Comparison of ENCODE assay signal across 25 cellular contexts in the genomic region with DNA sequence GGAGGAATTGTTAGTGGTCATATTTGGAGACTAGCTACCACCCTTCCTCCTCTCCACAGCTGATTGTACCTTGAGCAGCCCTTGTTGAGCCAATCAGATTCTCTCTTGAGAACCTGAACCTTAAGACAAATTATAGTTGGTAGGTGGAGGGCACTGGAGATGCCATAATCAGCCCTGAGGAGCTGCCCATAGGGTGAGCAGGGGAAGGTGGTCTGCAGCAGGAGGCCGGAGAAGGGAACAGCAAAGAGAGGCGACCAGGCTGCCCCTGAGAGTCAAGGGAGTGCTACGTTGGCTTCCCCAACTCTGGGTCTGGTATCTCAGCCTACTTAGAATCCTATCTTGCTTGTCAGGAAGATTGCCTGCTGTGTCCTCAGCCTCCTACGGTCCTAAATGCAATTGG. TPM values are rescaled to one million over a fixed set of nuclear protein-coding genes. Genes with fewer than 3 reads are reported as not detected.
"Had no signal": no experiment of that assay in that cellular context is flagged by ENCODE, and none has a peak within 500 bp of the region (broad histone marks: within the 10 kb centered on the region; RNA-seq: fewer than 3 reads in every experiment).

No MANE protein-coding gene starts in this region.

- H3K36me3 ChIP-seq: pancreas, tibial artery had no signal

- DNase-seq: dorsolateral prefrontal cortex; effector CD4-positive, alpha-beta T cell; hypothalamus; immature natural killer cell; islet precursor cell; kidney glomerular epithelial cell; left colon; left ventricle myocardium inferior; lower lobe of right lung; naive thymus-derived CD8-positive, alpha-beta T cell; nephron progenitor cell; occipital lobe; pancreas; stimulated activated CD4-positive, alpha-beta T cell treated with anti-CD3 and anti-CD28 coated beads, Interleukin-12 subunit alpha, Interleukin-12 subunit beta, amount 100 ng/mL, for 4 hours; stimulated activated CD4-positive, alpha-beta T cell treated with anti-CD3 and anti-CD28 coated beads, Interleukin-1b, Interleukin-23, amount 100 ng/mL, for 48 hours; stimulated activated CD4-positive, alpha-beta T cell treated with anti-CD3 and anti-CD28 coated beads, Interleukin-4, amount 100 ng/mL, for 24 hours; stimulated activated naive CD4-positive, alpha-beta T cell treated with Interleukin-2 at 50 U/mL for 16 hours; stomach; tibial artery had no signal

- H3K9me3 ChIP-seq: left ventricle myocardium inferior, lower lobe of right lung, pancreas, stomach, tibial artery had no signal

- H3K27me3 ChIP-seq: dorsolateral prefrontal cortex, pancreas, stomach, tibial artery had no signal

- H3K4me2 ChIP-seq: smooth muscle cell had no signal

- H3K4me3 ChIP-seq: dorsolateral prefrontal cortex, left ventricle myocardium inferior, lower lobe of right lung, pancreas, smooth muscle cell, stomach, tibial artery had no signal

- H3K27ac ChIP-seq: dorsolateral prefrontal cortex, left ventricle myocardium inferior, lower lobe of right lung, pancreas, stomach, tibial artery had no signal

- ATAC-seq: left colon; lower lobe of right lung; naive thymus-derived CD8-positive, alpha-beta T cell; pancreas; sciatic nerve; stimulated activated effector memory CD8-positive, alpha-beta T cell treated with anti-CD3 and anti-CD28 coated beads, Interleukin-12 subunit alpha, Interleukin-12 subunit beta, amount 100 ng/mL, for 72 hours had no signal

- FAIRE-seq: colon, frontal cortex, pancreas had no signal

RNA-seq across cellular contexts. Expression of a gene that starts 6.8 kb away (rescaled TPM):
- total RNA-seq: frontal cortex, stomach, temporal lobe had no signal
- polyA plus RNA-seq: naive thymus-derived CD8-positive, alpha-beta T cell; smooth muscle cell had no signal
